ENCODE assay signal across 1 cellular context in the genomic region with DNA sequence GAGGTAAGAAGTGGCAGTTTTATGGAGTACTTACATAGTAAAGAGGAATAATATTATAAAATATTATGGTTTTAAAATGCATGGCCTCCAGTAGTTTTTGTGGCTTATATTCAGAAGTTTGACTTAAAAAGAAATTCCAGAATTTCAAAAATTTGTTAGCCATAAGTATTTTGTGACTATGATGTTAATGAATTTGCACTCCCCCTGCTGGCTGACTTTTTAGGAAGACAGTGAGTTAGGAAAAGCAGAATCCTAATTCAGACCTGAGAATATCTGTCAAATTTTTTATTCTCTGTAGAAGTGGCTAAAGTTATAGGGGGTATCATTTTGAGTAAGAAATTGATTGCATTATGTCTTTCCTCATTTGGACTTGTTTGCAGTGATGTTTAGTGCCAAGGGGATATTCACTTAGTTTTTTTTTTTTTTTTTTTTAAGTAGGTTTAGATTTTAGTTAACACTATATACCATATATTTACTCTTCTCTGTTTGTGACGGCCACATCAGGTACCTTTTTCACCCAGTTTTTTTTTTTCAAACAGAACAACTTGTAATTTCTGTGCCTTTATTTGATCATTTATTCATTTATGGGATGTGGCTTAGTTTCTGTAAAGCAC.
TF ChIP-seq lines count a peak whose summit lies in the region.

No MANE protein-coding gene starts in this region.

TF ChIP-seq in GM23338, 12 proteins besides CTCF, POLR2A, EP300 and RAD21 (continued from another document):
- TF ChIP-seq, protein P1, sequence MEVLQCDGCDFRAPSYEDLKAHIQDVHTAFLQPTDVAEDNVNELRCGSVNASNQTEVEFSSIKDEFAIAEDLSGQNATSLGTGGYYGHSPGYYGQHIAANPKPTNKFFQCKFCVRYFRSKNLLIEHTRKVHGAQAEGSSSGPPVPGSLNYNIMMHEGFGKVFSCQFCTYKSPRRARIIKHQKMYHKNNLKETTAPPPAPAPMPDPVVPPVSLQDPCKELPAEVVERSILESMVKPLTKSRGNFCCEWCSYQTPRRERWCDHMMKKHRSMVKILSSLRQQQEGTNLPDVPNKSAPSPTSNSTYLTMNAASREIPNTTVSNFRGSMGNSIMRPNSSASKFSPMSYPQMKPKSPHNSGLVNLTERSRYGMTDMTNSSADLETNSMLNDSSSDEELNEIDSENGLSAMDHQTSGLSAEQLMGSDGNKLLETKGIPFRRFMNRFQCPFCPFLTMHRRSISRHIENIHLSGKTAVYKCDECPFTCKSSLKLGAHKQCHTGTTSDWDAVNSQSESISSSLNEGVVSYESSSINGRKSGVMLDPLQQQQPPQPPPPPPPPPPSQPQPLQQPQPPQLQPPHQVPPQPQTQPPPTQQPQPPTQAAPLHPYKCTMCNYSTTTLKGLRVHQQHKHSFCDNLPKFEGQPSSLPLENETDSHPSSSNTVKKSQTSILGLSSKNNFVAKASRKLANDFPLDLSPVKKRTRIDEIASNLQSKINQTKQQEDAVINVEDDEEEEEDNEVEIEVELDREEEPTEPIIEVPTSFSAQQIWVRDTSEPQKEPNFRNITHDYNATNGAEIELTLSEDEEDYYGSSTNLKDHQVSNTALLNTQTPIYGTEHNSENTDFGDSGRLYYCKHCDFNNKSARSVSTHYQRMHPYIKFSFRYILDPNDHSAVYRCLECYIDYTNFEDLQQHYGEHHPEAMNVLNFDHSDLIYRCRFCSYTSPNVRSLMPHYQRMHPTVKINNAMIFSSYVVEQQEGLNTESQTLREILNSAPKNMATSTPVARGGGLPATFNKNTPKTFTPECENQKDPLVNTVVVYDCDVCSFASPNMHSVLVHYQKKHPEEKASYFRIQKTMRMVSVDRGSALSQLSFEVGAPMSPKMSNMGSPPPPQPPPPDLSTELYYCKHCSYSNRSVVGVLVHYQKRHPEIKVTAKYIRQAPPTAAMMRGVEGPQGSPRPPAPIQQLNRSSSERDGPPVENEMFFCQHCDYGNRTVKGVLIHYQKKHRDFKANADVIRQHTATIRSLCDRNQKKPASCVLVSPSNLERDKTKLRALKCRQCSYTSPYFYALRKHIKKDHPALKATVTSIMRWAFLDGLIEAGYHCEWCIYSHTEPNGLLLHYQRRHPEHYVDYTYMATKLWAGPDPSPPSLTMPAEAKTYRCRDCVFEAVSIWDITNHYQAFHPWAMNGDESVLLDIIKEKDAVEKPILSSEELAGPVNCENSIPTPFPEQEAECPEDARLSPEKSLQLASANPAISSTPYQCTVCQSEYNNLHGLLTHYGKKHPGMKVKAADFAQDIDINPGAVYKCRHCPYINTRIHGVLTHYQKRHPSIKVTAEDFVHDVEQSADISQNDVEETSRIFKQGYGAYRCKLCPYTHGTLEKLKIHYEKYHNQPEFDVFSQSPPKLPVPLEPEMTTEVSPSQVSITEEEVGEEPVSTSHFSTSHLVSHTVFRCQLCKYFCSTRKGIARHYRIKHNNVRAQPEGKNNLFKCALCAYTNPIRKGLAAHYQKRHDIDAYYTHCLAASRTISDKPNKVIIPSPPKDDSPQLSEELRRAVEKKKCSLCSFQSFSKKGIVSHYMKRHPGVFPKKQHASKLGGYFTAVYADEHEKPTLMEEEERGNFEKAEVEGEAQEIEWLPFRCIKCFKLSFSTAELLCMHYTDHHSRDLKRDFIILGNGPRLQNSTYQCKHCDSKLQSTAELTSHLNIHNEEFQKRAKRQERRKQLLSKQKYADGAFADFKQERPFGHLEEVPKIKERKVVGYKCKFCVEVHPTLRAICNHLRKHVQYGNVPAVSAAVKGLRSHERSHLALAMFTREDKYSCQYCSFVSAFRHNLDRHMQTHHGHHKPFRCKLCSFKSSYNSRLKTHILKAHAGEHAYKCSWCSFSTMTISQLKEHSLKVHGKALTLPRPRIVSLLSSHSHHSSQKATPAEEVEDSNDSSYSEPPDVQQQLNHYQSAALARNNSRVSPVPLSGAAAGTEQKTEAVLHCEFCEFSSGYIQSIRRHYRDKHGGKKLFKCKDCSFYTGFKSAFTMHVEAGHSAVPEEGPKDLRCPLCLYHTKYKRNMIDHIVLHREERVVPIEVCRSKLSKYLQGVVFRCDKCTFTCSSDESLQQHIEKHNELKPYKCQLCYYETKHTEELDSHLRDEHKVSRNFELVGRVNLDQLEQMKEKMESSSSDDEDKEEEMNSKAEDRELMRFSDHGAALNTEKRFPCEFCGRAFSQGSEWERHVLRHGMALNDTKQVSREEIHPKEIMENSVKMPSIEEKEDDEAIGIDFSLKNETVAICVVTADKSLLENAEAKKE (CRISPR knock-in tag; IDR thresholded peaks at IDR 0.05): no peak
- TF ChIP-seq, protein P2, sequence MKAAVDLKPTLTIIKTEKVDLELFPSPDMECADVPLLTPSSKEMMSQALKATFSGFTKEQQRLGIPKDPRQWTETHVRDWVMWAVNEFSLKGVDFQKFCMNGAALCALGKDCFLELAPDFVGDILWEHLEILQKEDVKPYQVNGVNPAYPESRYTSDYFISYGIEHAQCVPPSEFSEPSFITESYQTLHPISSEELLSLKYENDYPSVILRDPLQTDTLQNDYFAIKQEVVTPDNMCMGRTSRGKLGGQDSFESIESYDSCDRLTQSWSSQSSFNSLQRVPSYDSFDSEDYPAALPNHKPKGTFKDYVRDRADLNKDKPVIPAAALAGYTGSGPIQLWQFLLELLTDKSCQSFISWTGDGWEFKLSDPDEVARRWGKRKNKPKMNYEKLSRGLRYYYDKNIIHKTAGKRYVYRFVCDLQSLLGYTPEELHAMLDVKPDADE (IDR thresholded peaks at IDR 0.05): no peak
